In genomic region chr5:113038714-113039113, GRCh38 we compare ENCODE assay signal across 11 cellular contexts.
DNase-seq lines count a peak whose midpoint lies in the region; ATAC-seq, FAIRE-seq and TF ChIP-seq lines count a peak whose summit lies in the region.
"Had no signal": no experiment of that assay in that cellular context is flagged by ENCODE, and none has a peak within 500 bp of the region (broad histone marks: within the 10 kb centered on the region; RNA-seq: fewer than 3 reads in every experiment).

No MANE protein-coding gene starts in this region.

- H3K4me2 ChIP-seq in K562 (ENCODE audit: insufficient read depth, low read length), result no peak overlapping the region

- in situ Hi-C loops in K562 (cut with MboI), result no loop called here

- no peak for TF ChIP-seq CTCF in NB4 (IDR thresholded peaks at IDR 0.05; ENCODE audit: low read depth, low read length)
- TF ChIP-seq CTCF in K562 (IDR thresholded peaks at IDR 0.05 in 2 of 3, conservative IDR thresholded peaks at IDR 0.05 in 1 of 3; ENCODE audit: insufficient read depth in 2 of 3, low read depth in 1 of 3, low read length in 3 of 3), result 0 out of 6 replicates have a peak, but pooled peaks of 1 of the 3 experiments have one; percentile 18

- H3K27ac ChIP-seq in K562 (ENCODE audit: extremely low read depth, low read depth, low read length), result no peak overlapping the region
- H3K27ac ChIP-seq: tibial nerve had no signal

- ATAC-seq in K562 (no peak; the same call in 2 of the 3 replicates), HG03439 (IDR thresholded peaks at IDR 0.05; ENCODE audit: unreplicated experiment) (no peak)

- H3K36me3 ChIP-seq in K562 (ENCODE audit: control insufficient read depth, insufficient read depth, low read length), result no peaks in the 10 kb centered on the region

- TF ChIP-seq RAD21 in K562 (CRISPR knock-in tag; conservative IDR thresholded peaks at IDR 0.05 in 1 of 2, IDR thresholded peaks at IDR 0.05 in 1 of 2), result peak in 1 of 2 experiments; percentile 25; a peak in 2 of 4 replicates

- no TSS peak for BruUV-seq in K562 (replicated peaks; lab: Mats Ljungman, UMichigan)

- CTCF ChIA-PET in K562 (lab: Yijun Ruan, JAX; ENCODE audit: low intra/inter-chr PET ratio), result no interaction called here

- TF ChIP-seq POLR2A in NB4 (IDR thresholded peaks at IDR 0.05; ENCODE audit: extremely low read depth, insufficient read length), result no peak
- TF ChIP-seq POLR2A in K562 (conservative IDR thresholded peaks at IDR 0.05), result no peak

- DNase-seq in DMS 273 treated with DMSO at 0.1 percent for 48 hours (lab: John Stamatoyannopoulos, UW), result peak; percentile 71
- peak; percentile 18 for DNase-seq in NB4 (ENCODE audit: low read depth)
- DNase-seq in K562 (ENCODE audit: extremely low read depth in 1 of 4, low spot score in 3 of 4), result no peak
- DNase-seq in kidney tubule cell (ENCODE audit: low spot score), result peak; percentile 81
- no peak for DNase-seq in NCI-H526 treated with DMSO at 0.1 percent for 48 hours (lab: John Stamatoyannopoulos, UW)
- no peak for DNase-seq in NCI-H2171 treated with DMSO at 0.1 percent for 48 hours (lab: John Stamatoyannopoulos, UW)
- DNase-seq in NCI-H187 treated with DMSO at 0.1 percent for 48 hours (lab: John Stamatoyannopoulos, UW), result no peak
- DNase-seq: naive B cell, NCI-H1092 treated with DMSO at 0.1 percent for 48 hours had no signal

- peaks cover 18 to 32% of the 10 kb centered on the region in 2 experiments for H3K4me1 ChIP-seq in K562 (replicated peaks in 1 of 2; ENCODE audit: control insufficient read depth in 2 of 2, insufficient read depth in 2 of 2, low read length in 2 of 2)

- H3K4me3 ChIP-seq in NB4 (ENCODE audit: low read depth, low read length) (no peak overlapping the region), K562 (no peak overlapping the region)
- H3K4me3 ChIP-seq: tibial nerve had no signal

- no peak for TF ChIP-seq EP300 in K562 (IDR thresholded peaks at IDR 0.05; ENCODE audit: low read length)

- intact Hi-C loops in K562 (cut with micrococcal nuclease), result no loop called here

- no peaks in the 10 kb centered on the region for H4K20me1 ChIP-seq in K562 (replicated peaks; ENCODE audit: control insufficient read depth, insufficient read depth, low read length)

- WGBS in K562 (ENCODE audit: insufficient coverage, low coverage, missing lambda C conversion rate), result 58% methylated on average over 8 of the region's 9 CpGs

- no peaks in the 10 kb centered on the region for H3K9me3 ChIP-seq in K562 (replicated peaks; ENCODE audit: control insufficient read depth, insufficient read depth, low read depth, low read length)
- H3K9me3 ChIP-seq: tibial nerve had no signal

- no peak overlapping the region for H3K9ac ChIP-seq in K562 (ENCODE audit: insufficient read depth in 1 of 2, low read depth in 2 of 2, low read length in 2 of 2)

- no peaks in the 10 kb centered on the region for H3K27me3 ChIP-seq in K562 (ENCODE audit: control insufficient read depth in 2 of 2, insufficient read depth in 2 of 2, low read length in 2 of 2)
- H3K27me3 ChIP-seq: tibial nerve had no signal

- no peaks in the 10 kb centered on the region for H3K79me2 ChIP-seq in K562 (ENCODE audit: control insufficient read depth, insufficient read depth, low read length)

- no peak for FAIRE-seq in K562 (lab: Jason Lieb, UNC)

- POLR2A ChIA-PET in K562 (lab: Yijun Ruan, JAX), result interaction anchor here (0.5 to 0.8 kb wide), 2 partner anchors 12 to 13 kb away, joined by 3 to 4 read pairs; no protein-coding TSS in a partner anchor

- H3K9me1 ChIP-seq in K562 (ENCODE audit: control insufficient read depth, insufficient read depth, low read length), result no peaks in the 10 kb centered on the region

- H2AFZ ChIP-seq in K562 (ENCODE audit: low read depth, low read length), result 0 out of 2 replicates have a peak overlapping the region, but pooled peaks have one; percentile 49

TF ChIP-seq in K562, 482 proteins besides CTCF, POLR2A, EP300 and RAD21:
- TF ChIP-seq WHSC1 (IDR thresholded peaks at IDR 0.05; ENCODE audit: low read length), result no peak
- no peak for TF ChIP-seq ZNF282 (CRISPR knock-in tag; IDR thresholded peaks at IDR 0.05)
- TF ChIP-seq PHTF2 (CRISPR knock-in tag; IDR thresholded peaks at IDR 0.05), result no peak
- TF ChIP-seq ETS2 (tag; IDR thresholded peaks at IDR 0.05; ENCODE audit: borderline replicate concordance, poor library complexity, severe bottlenecking), result no peak
- no peak for TF ChIP-seq NBN (IDR thresholded peaks at IDR 0.05; ENCODE audit: low read depth)
- no peak for TF ChIP-seq HNRNPLL (IDR thresholded peaks at IDR 0.05; ENCODE audit: low read depth, low read length, poor library complexity, severe bottlenecking)
- no peak for TF ChIP-seq EP400 (IDR thresholded peaks at IDR 0.05)
- TF ChIP-seq SLC30A9 (CRISPR knock-in tag; IDR thresholded peaks at IDR 0.05), result no peak
- no peak for TF ChIP-seq RBM17 (IDR thresholded peaks at IDR 0.05; ENCODE audit: borderline replicate concordance, low read depth, low read length)
- TF ChIP-seq ZBTB1 (CRISPR knock-in tag; IDR thresholded peaks at IDR 0.05; ENCODE audit: borderline replicate concordance, low read depth), result no peak
- no peak for TF ChIP-seq ELF2 (CRISPR knock-in tag; IDR thresholded peaks at IDR 0.05)
- no peak for TF ChIP-seq HEY1 (CRISPR knock-in tag; IDR thresholded peaks at IDR 0.05; ENCODE audit: borderline replicate concordance)

Comparison
In these comparisons a context has a peak if more than half of its experiments do, and no peak if none do; other contexts are left out.
1. DNase-seq: peak in DMS 273 treated with DMSO at 0.1 percent for 48 hours (single experiment), NB4 (single experiment) and kidney tubule cell (single experiment); none in K562 (0 of 4), NCI-H526 treated with DMSO at 0.1 percent for 48 hours (single experiment), NCI-H2171 treated with DMSO at 0.1 percent for 48 hours (single experiment) and NCI-H187 treated with DMSO at 0.1 percent for 48 hours (single experiment).